Comparison of ENCODE assay signal across 21 cellular contexts in the genomic region with DNA sequence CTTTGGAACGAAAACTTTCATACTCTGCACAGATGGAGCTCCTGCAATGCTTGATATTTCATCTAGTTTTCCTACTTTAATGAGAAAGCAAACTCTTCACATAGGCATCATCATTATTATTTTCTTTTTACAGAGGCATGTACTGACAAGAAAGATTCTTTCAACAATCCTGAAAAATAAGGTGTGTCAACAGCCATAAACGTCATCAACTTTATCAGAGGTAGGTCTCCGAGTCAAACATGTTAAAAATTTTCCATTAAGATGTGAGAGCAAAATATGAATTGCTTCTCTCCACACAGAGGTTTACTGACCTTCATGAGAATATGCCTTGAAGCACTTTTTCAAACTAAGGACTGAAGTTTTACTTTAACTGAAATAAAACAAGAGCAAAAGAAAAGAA.
"Had no signal": no experiment of that assay in that cellular context is flagged by ENCODE, and none has a peak within 500 bp of the region (broad histone marks: within the 10 kb centered on the region; RNA-seq: fewer than 3 reads in every experiment).

No MANE protein-coding gene starts in this region.

- H3K27ac ChIP-seq: dorsolateral prefrontal cortex, gastrocnemius medialis, left lung, prostate gland, right atrium auricular region, sigmoid colon, stomach, thyroid gland had no signal

- H3K27me3 ChIP-seq: dorsolateral prefrontal cortex, gastrocnemius medialis, left lung, right atrium auricular region, sigmoid colon, stomach, thyroid gland had no signal

- FAIRE-seq: colon had no signal

- H3K4me3 ChIP-seq: dorsolateral prefrontal cortex, gastrocnemius medialis, left lung, prostate gland, right atrium auricular region, sigmoid colon, stomach, thyroid gland had no signal

- ATAC-seq: gastrocnemius medialis; left lung; naive thymus-derived CD8-positive, alpha-beta T cell; stimulated activated effector memory CD8-positive, alpha-beta T cell treated with anti-CD3 and anti-CD28 coated beads, Interleukin-12 subunit alpha, Interleukin-12 subunit beta, amount 100 ng/mL, for 72 hours had no signal

- H3K4me1 ChIP-seq: gastrocnemius medialis, left lung, prostate gland, right atrium auricular region, sigmoid colon, stomach, thyroid gland had no signal

- DNase-seq: cerebellar nuclear complex; dorsolateral prefrontal cortex; effector CD4-positive, alpha-beta T cell; gastrocnemius medialis; head of caudate nucleus; left cardiac atrium; left lung; mesendoderm; naive thymus-derived CD8-positive, alpha-beta T cell; nephron progenitor cell; nucleus accumbens; sigmoid colon; stimulated activated CD4-positive, alpha-beta T cell treated with anti-CD3 and anti-CD28 coated beads, Interleukin-2, amount 100 ng/mL, for 24 hours; stimulated activated CD4-positive, alpha-beta T cell treated with anti-CD3 and anti-CD28 coated beads, Interleukin-4, amount 100 ng/mL, for 24 hours; stimulated activated naive CD4-positive, alpha-beta T cell treated with Interleukin-2 at 50 U/mL for 16 hours; stomach; thyroid gland had no signal

- H3K9me3 ChIP-seq: gastrocnemius medialis, left lung, prostate gland, right atrium auricular region, sigmoid colon, stomach, thyroid gland had no signal

- H3K36me3 ChIP-seq: gastrocnemius medialis, left lung, prostate gland, right atrium auricular region, sigmoid colon, stomach, thyroid gland had no signal
